21 cellular contexts compared by ENCODE assay signal in the genomic region with DNA sequence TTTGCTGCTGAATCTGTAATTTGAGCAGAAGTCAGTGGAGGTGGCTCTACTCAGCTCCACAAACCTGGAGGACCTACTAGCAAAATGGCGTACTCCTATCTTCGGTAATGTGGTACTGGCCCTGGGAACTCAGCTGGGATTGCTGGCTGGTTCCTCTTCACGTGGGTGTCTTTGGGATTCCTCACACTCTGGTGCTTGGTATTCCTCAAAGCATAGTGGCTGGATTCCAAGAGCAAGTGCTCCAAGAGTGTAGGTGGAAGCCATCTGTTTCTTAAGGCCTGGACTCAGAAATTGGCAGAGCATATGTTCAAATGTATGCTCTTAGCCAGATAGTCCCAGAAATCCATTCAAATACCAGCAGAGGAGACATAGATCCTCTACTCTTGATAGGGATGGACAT.
DNase-seq lines count a peak whose midpoint lies in the region; TF ChIP-seq lines count a peak whose summit lies in the region.
"Had no signal": no experiment of that assay in that cellular context is flagged by ENCODE, and none has a peak within 500 bp of the region (broad histone marks: within the 10 kb centered on the region; RNA-seq: fewer than 3 reads in every experiment).

No MANE protein-coding gene starts in this region.

- no peaks in the 10 kb centered on the region for H3F3A ChIP-seq in PC-9 (ENCODE audit: insufficient read depth, low read depth)

- H2AFZ ChIP-seq in PC-9 = peak overlapping the region; percentile 39; the same call in 1 of the 2 replicates

- no peak overlapping the region for H3K4me2 ChIP-seq in PC-9
- H3K4me2 ChIP-seq: KMS-11 had no signal

- TF ChIP-seq CTCF in PC-9 (conservative IDR thresholded peaks at IDR 0.05) = no peak
- no peak for TF ChIP-seq CTCF in colonic mucosa (IDR thresholded peaks at IDR 0.05)

- intact Hi-C loops in PC-9 (cut with micrococcal nuclease; ENCODE audit: unreplicated experiment) = no loop called here
- intact Hi-C loops in colonic mucosa (cut with DNase I) = no loop called here

- H3K27ac ChIP-seq in PC-9 = no peak overlapping the region
- H3K27ac ChIP-seq in SJCRH30 = no peak overlapping the region
- H3K27ac ChIP-seq in colonic mucosa = no peak overlapping the region
- H3K27ac ChIP-seq: KMS-11, Peyer's patch, SJSA1 had no signal

- H3K4me3 ChIP-seq in PC-9 (no peak overlapping the region), SJCRH30 (no peak overlapping the region), colonic mucosa (no peak overlapping the region)
- H3K4me3 ChIP-seq: Peyer's patch, SJSA1 had no signal

- H3K36me3 ChIP-seq in PC-9 (ENCODE audit: low read depth) = no peaks in the 10 kb centered on the region
- no peaks in the 10 kb centered on the region for H3K36me3 ChIP-seq in SJCRH30
- H3K36me3 ChIP-seq in colonic mucosa = no peaks in the 10 kb centered on the region
- H3K36me3 ChIP-seq: Peyer's patch, SJSA1 had no signal

- DNase-seq in Ammon's horn (ENCODE audit: low spot score) (peak; percentile 34), NCI-H2171 (lab: John Stamatoyannopoulos, UW) (peak; percentile 91), PC-9 (no peak), middle frontal gyrus (ENCODE audit: extremely low spot score, low spot score) (peak; percentile 68), RPMI8226 (no peak), T-helper 2 cell (no peak), SJCRH30 (no peak), colonic mucosa (no peak)
- DNase-seq: 8988T; Calu3; CD8-positive, alpha-beta memory T cell; DMS53; EL; IMR-90; NCI-H1417; NCI-H1930; NCI-H345; Peyer's patch; T-helper 1 cell had no signal

- H3K4me1 ChIP-seq in PC-9 (replicated peaks; ENCODE audit: insufficient read depth) = no peaks in the 10 kb centered on the region
- no peaks in the 10 kb centered on the region for H3K4me1 ChIP-seq in SJCRH30
- H3K4me1 ChIP-seq in colonic mucosa = no peaks in the 10 kb centered on the region
- H3K4me1 ChIP-seq: Peyer's patch, SJSA1 had no signal

- no peak overlapping the region for H3K9ac ChIP-seq in colonic mucosa (ENCODE audit: low read depth in 2 of 2, low read length in 2 of 2)
- H3K9ac ChIP-seq: KMS-11 had no signal

- CTCF ChIA-PET in PC-9 (lab: Charles Lee) = no interaction called here

- H3K27me3 ChIP-seq in PC-9 (ENCODE audit: insufficient read depth, low read depth) (no peaks in the 10 kb centered on the region), SJCRH30 (no peaks in the 10 kb centered on the region), colonic mucosa (no peaks in the 10 kb centered on the region)
- H3K27me3 ChIP-seq: Peyer's patch, SJSA1 had no signal

- no peaks in the 10 kb centered on the region for H3K79me2 ChIP-seq in PC-9 (ENCODE audit: low read depth)

- no peaks in the 10 kb centered on the region for H4K20me1 ChIP-seq in PC-9 (ENCODE audit: insufficient read depth)

- POLR2A ChIA-PET in PC-9 (lab: Charles Lee; ENCODE audit: unreplicated experiment) = no interaction called here

- BruUV-seq in PC-9 (replicated peaks; lab: Mats Ljungman, UMichigan) = no TSS peak

- H3K9me3 ChIP-seq in PC-9 (ENCODE audit: insufficient read depth, low read depth) (no peaks in the 10 kb centered on the region), SJCRH30 (replicated peaks) (no peaks in the 10 kb centered on the region), colonic mucosa (no peaks in the 10 kb centered on the region)
- H3K9me3 ChIP-seq: Peyer's patch had no signal

- H3K9me2 ChIP-seq in PC-9 (ENCODE audit: insufficient read depth) = no peaks in the 10 kb centered on the region

Comparison
In these comparisons a context has a peak if more than half of its experiments do, and no peak if none do; other contexts are left out.
1. DNase-seq: peak in Ammon's horn (single experiment), NCI-H2171 (single experiment) and middle frontal gyrus (single experiment); none in PC-9 (0 of 2), RPMI8226 (single experiment), T-helper 2 cell (0 of 5), SJCRH30 (0 of 2) and colonic mucosa (single experiment).